In genomic region chr1:150008699-150009098, GRCh38 we compare ENCODE assay signal across 8 cellular contexts. TPM values are rescaled to one million over a fixed set of nuclear protein-coding genes. Genes with fewer than 3 reads are reported as not detected.
DNase-seq lines count a peak whose midpoint lies in the region; ATAC-seq and TF ChIP-seq lines count a peak whose summit lies in the region.

No MANE protein-coding gene starts in this region.

- H3K4me3 ChIP-seq in mammary epithelial cell (replicated peaks in 1 of 3; ENCODE audit: insufficient read depth in 1 of 3, low read depth in 2 of 3, low read length in 3 of 3): peak overlapping the region; percentile 96 to 98 (median 97)
- no peak overlapping the region for H3K4me3 ChIP-seq in OCI-LY7 (ENCODE audit: low read depth, low read length, poor library complexity, severe bottlenecking)

- H3K9me2 ChIP-seq in OCI-LY7 (ENCODE audit: insufficient read depth, low read length): no peaks in the 10 kb centered on the region

- H3K9me3 Mint-ChIP-seq in CD4-positive, alpha-beta T cell: no peaks in the 10 kb centered on the region
- H3K9me3 Mint-ChIP-seq in naive thymus-derived CD8-positive, alpha-beta T cell: no peaks in the 10 kb centered on the region

- peak overlapping the region; percentile 96 for H3K4me3 Mint-ChIP-seq in CD4-positive, alpha-beta T cell
- H3K4me3 Mint-ChIP-seq in naive thymus-derived CD8-positive, alpha-beta T cell: peak overlapping the region in 8 of 10 donors; percentile 46 to 99 (median 92)

- H4K20me1 ChIP-seq in mammary epithelial cell (ENCODE audit: insufficient read depth, low read length): no peaks in the 10 kb centered on the region
- H4K20me1 ChIP-seq in OCI-LY7 (ENCODE audit: insufficient read depth, low read length): peaks cover 5% of the 10 kb centered on the region; the same call in 1 of the 2 replicates

- dilution Hi-C loops in mammary epithelial cell (cut with HindIII; ENCODE audit: low sequenced_read_pairs): no loop called here

- no peaks in the 10 kb centered on the region for H3K27me3 ChIP-seq in CD4-positive, alpha-beta T cell (ENCODE audit: control insufficient read depth, insufficient read depth, low read length)
- no peaks in the 10 kb centered on the region for H3K27me3 ChIP-seq in mammary epithelial cell (ENCODE audit: insufficient read depth, low read length)

- H3K4me1 ChIP-seq in mammary epithelial cell (ENCODE audit: insufficient read depth, low read length) (peaks cover 32% of the 10 kb centered on the region), OCI-LY7 (ENCODE audit: insufficient read depth, low read length, poor library complexity, severe bottlenecking) (peaks cover 12% of the 10 kb centered on the region)

- H3K79me2 ChIP-seq in mammary epithelial cell (ENCODE audit: insufficient read depth, low read length) (peaks cover 57% of the 10 kb centered on the region), OCI-LY7 (ENCODE audit: insufficient read depth, low read depth, low read length) (no peaks in the 10 kb centered on the region)

- H3K27me3 Mint-ChIP-seq in CD4-positive, alpha-beta T cell: no peaks in the 10 kb centered on the region
- H3K27me3 Mint-ChIP-seq in naive thymus-derived CD8-positive, alpha-beta T cell: peaks cover 0 to 27% (median 0%) of the 10 kb centered on the region in 5 donors

- no peak overlapping the region for H2AFZ ChIP-seq in mammary epithelial cell (ENCODE audit: low read depth, low read length)
- H2AFZ ChIP-seq in OCI-LY7 (ENCODE audit: low read length): no peak overlapping the region

- in situ Hi-C loops in mammary epithelial cell (cut with MboI; ENCODE audit: low sequenced_read_pairs in 2 of 2): no loop called here

- no peak overlapping the region for H3K27ac Mint-ChIP-seq in CD4-positive, alpha-beta T cell
- peak overlapping the region in 1 of 10 donors; percentile 84 for H3K27ac Mint-ChIP-seq in naive thymus-derived CD8-positive, alpha-beta T cell

- intact Hi-C loops in CD4-positive, alpha-beta T cell (cut with DNase I, micrococcal nuclease): no loop called here
- intact Hi-C loops in mammary epithelial cell (cut with micrococcal nuclease): loop anchor here (5.0 kb wide), 1 partner anchor 44 kb away; no protein-coding TSS in a partner anchor
- intact Hi-C loops in OCI-LY7 (cut with micrococcal nuclease; ENCODE audit: unreplicated experiment): no loop called here

- H3K4me1 Mint-ChIP-seq in CD4-positive, alpha-beta T cell (ENCODE audit: low read depth): peaks cover 33% of the 10 kb centered on the region
- peaks cover 16 to 39% (median 29%) of the 10 kb centered on the region in 4 donors for H3K4me1 Mint-ChIP-seq in naive thymus-derived CD8-positive, alpha-beta T cell

- POLR2A ChIA-PET in CD4-positive, alpha-beta T cell (lab: Charles Lee): interaction anchor here (1.1 to 3.6 kb wide), 2 partner anchors 121 to 227 kb away, joined by 3 to 36 read pairs; partner anchors contain the start of gene ANP32E
- POLR2A ChIA-PET in naive thymus-derived CD8-positive, alpha-beta T cell (lab: Charles Lee): interaction anchor here (1.4 kb wide), 1 partner anchor 121 kb away, joined by 3 read pairs; a partner anchor contains a TSS
- POLR2A ChIA-PET in OCI-LY7 (lab: Charles Lee): no interaction called here

- peak overlapping the region; percentile 81 for H3K4me2 ChIP-seq in mammary epithelial cell (ENCODE audit: insufficient read depth, low read depth, low read length)
- no peak overlapping the region for H3K4me2 ChIP-seq in OCI-LY7 (ENCODE audit: low read length)

- WGBS in mammary epithelial cell (ENCODE audit: low coverage, missing lambda C conversion rate): 74% methylated on average over 6 of the region's 6 CpGs

- BruUV-seq in mammary epithelial cell (replicated peaks; lab: Mats Ljungman, UMichigan) (no TSS peak), OCI-LY7 (replicated peaks; lab: Mats Ljungman, UMichigan) (no TSS peak)

- no peak overlapping the region for H3K27ac ChIP-seq in CD4-positive, alpha-beta T cell (ENCODE audit: low read depth, low read length)
- no peak overlapping the region for H3K27ac ChIP-seq in mammary epithelial cell (ENCODE audit: insufficient read depth, low read depth, low read length)
- H3K27ac ChIP-seq in OCI-LY7 (ENCODE audit: low read depth, low read length, poor library complexity, severe bottlenecking): no peak overlapping the region

- CTCF ChIA-PET in CD4-positive, alpha-beta T cell (lab: Charles Lee): no interaction called here
- CTCF ChIA-PET in mammary epithelial cell (lab: Charles Lee; ENCODE audit: low non-redundant PET): no interaction called here
- CTCF ChIA-PET in OCI-LY7 (lab: Charles Lee; ENCODE audit: unreplicated experiment): no interaction called here

- H3K36me3 ChIP-seq in mammary epithelial cell (ENCODE audit: insufficient read depth, low read length): no peaks in the 10 kb centered on the region
- no peaks in the 10 kb centered on the region for H3K36me3 ChIP-seq in OCI-LY7 (ENCODE audit: insufficient read depth, low read length)

- TF ChIP-seq CTCF in CD4-positive, alpha-beta T cell (IDR thresholded peaks at IDR 0.05): no peak
- no peak for TF ChIP-seq CTCF in mammary epithelial cell (conservative IDR thresholded peaks at IDR 0.05 in 1 of 2, IDR thresholded peaks at IDR 0.05 in 1 of 2; ENCODE audit: extremely low read depth in 1 of 2, insufficient read depth in 1 of 2, low read depth in 1 of 2, low read length in 2 of 2)
- no peak for TF ChIP-seq CTCF in OCI-LY7 (conservative IDR thresholded peaks at IDR 0.05; ENCODE audit: low read length)

- peaks cover 9% of the 10 kb centered on the region for H3K36me3 Mint-ChIP-seq in CD4-positive, alpha-beta T cell (ENCODE audit: low read depth)
- peaks cover 0 to 12% (median 0%) of the 10 kb centered on the region in 3 donors for H3K36me3 Mint-ChIP-seq in naive thymus-derived CD8-positive, alpha-beta T cell

- no peaks in the 10 kb centered on the region for H3K9me3 ChIP-seq in CD4-positive, alpha-beta T cell (ENCODE audit: control insufficient read depth, low read length)
- H3K9me3 ChIP-seq in mammary epithelial cell (replicated peaks; ENCODE audit: insufficient read depth, low read length) (no peaks in the 10 kb centered on the region), OCI-LY7 (ENCODE audit: low read length) (no peaks in the 10 kb centered on the region)

- no peak for ATAC-seq in CD4-positive, alpha-beta T cell (ENCODE audit: poor library complexity)
- no peak for ATAC-seq in naive thymus-derived CD8-positive, alpha-beta T cell

- no peak overlapping the region for H3K9ac ChIP-seq in mammary epithelial cell (ENCODE audit: insufficient read depth, low read length)

- DNase-seq in CD4-positive, alpha-beta T cell: no peak
- DNase-seq in NCI-H146 treated with DMSO at 0.1 percent for 48 hours (lab: John Stamatoyannopoulos, UW; ENCODE audit: unreplicated experiment) (peak; percentile 99), mammary epithelial cell (no peak), OCI-LY7 (ENCODE audit: low spot score) (no peak), NCI-H446 treated with DMSO at 0.1 percent for 48 hours (lab: John Stamatoyannopoulos, UW) (no peak), DMS 273 (lab: John Stamatoyannopoulos, UW; ENCODE audit: unreplicated experiment) (no peak)
- no peak for DNase-seq in naive thymus-derived CD8-positive, alpha-beta T cell
- DNase-seq in stimulated activated CD4-positive, alpha-beta T cell treated with anti-CD3 and anti-CD28 coated beads, Interleukin-4, amount 100 ng/mL, for 24 hours: no peak

RNA-seq across cellular contexts. Expression of gene OTUD7B, which starts 1.8 kb away (rescaled TPM):
- 1 to 10 TPM; 2.0 to 2.9 TPM for total RNA-seq in CD4-positive, alpha-beta T cell
- total RNA-seq in mammary epithelial cell (10 to 100 TPM; 14.3 to 21.6 TPM), OCI-LY7 (2022) (4.3 and 4.8 TPM in 2 replicates)
- polyA plus RNA-seq in mammary epithelial cell: 5.9 TPM
- polyA minus RNA-seq in mammary epithelial cell: 31.0 TPM
- total RNA-seq in naive thymus-derived CD8-positive, alpha-beta T cell: 10 to 100 TPM; 10.6 to 11.3 TPM
- polyA plus RNA-seq in naive thymus-derived CD8-positive, alpha-beta T cell: 1 to 10 TPM in 1 of 3 donors, under 1 TPM in 2; 0.16 to 1.2 (median 0.37) TPM
- total RNA-seq in OCI-LY7 (2014; rRNA removed; shearing (Covaris generic)): 1.6 and 1.7 TPM in 2 replicates

RNA-seq across cellular contexts. Expression of gene VPS45, which starts 58.9 kb away (rescaled TPM):
- total RNA-seq in CD4-positive, alpha-beta T cell: 10 to 100 TPM in 1 of 2 experiments, 1 to 10 TPM in 1; 9.6 to 10.7 TPM
- total RNA-seq in mammary epithelial cell: 10 to 100 TPM; 30.0 to 42.2 TPM
- 23.0 TPM for polyA plus RNA-seq in mammary epithelial cell
- polyA minus RNA-seq in mammary epithelial cell: 36.9 TPM
- 10 to 100 TPM; 34.1 to 39.8 TPM for total RNA-seq in naive thymus-derived CD8-positive, alpha-beta T cell
- 10 to 100 TPM; 21.8 to 29.9 (median 27.8) TPM for polyA plus RNA-seq in naive thymus-derived CD8-positive, alpha-beta T cell
- total RNA-seq in OCI-LY7 (2014; rRNA removed; shearing (Covaris generic)): 38.9 and 40.2 TPM in 2 replicates
- 54.4 and 58.2 TPM in 2 replicates for total RNA-seq in OCI-LY7 (2022)
